In the genomic region with DNA sequence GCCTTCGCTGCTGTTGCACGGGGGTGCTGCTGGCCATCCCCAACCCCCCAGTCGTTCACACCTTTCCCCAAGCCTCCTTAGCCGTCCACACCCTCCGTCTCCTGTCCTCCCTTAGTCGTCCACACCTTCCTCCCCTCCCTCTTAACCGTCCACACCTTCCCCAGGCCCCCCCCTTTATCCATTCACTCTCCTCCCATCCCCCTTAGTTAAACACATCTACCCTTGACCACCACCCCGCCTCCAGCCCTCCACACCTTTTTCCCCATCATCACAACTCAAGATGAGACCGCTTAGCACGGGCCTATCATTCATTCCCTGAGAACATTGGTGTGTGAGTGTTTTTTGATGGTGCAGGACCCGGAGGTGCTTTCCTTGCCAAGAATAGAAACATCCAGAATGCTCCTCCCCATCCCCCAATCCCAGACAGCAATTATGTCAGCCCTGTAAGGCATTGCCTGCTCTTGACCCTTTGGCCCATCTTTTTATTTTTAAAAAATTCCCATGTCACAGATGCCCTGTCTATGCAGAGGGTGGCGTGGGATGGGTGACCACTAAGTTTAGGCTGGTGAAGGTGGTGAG, we compare ENCODE assay signal across 8 cellular contexts. TPM values are rescaled to one million over a fixed set of nuclear protein-coding genes. Genes with fewer than 3 reads are reported as not detected.
A peak's percentile ranks its signal among the peaks of the same experiment; 100 is the strongest.
DNase-seq lines count a peak whose midpoint lies in the region; ATAC-seq and TF ChIP-seq lines count a peak whose summit lies in the region.

No MANE protein-coding gene starts in this region.

- peak overlapping the region; percentile 82 for H2AFZ ChIP-seq in neuronal stem cell (ENCODE audit: low read length)

- H3K27ac ChIP-seq in esophagus squamous epithelium (peak overlapping the region; percentile 94 to 98 (median 96)), neuronal stem cell (replicated peaks; ENCODE audit: low read length) (no peak overlapping the region)

- H3K18ac ChIP-seq in neuronal stem cell (ENCODE audit: low read length): peak overlapping the region; percentile 96

- 16 to 17% methylated on average over 12 of the region's 12 CpGs for WGBS in esophagus squamous epithelium, 2 donors
- WGBS in neuronal stem cell (ENCODE audit: extremely low coverage in 2 of 2, insufficient read length in 2 of 2, insufficient replicate concordance in 1 of 2), 2 donors: no CpG with 5 or more reads among the region's 12 CpGs

- H3K27me3 ChIP-seq in esophagus squamous epithelium: no peaks in the 10 kb centered on the region
- no peaks in the 10 kb centered on the region for H3K27me3 ChIP-seq in neuronal stem cell (ENCODE audit: control insufficient read depth in 3 of 3, insufficient read depth in 3 of 3, low read depth in 1 of 3, low read length in 3 of 3)

- H3K9me3 ChIP-seq in esophagus squamous epithelium: no peaks in the 10 kb centered on the region
- no peaks in the 10 kb centered on the region for H3K9me3 ChIP-seq in neuronal stem cell (replicated peaks in 1 of 2; ENCODE audit: control insufficient read depth in 2 of 2, insufficient read depth in 1 of 2, low read depth in 1 of 2, low read length in 2 of 2)

- in situ Hi-C loops in SK-MEL-5 (cut with HindIII; ENCODE audit: low pct_unique_long_range_greater_than_20kb, low sequenced_read_pairs): no loop called here

- H2AK5ac ChIP-seq in neuronal stem cell (ENCODE audit: low read depth, low read length): peak overlapping the region; percentile 91

- no peaks in the 10 kb centered on the region for H3K36me3 ChIP-seq in esophagus squamous epithelium
- H3K36me3 ChIP-seq in neuronal stem cell (replicated peaks in 1 of 2; ENCODE audit: control insufficient read depth in 2 of 2, insufficient read depth in 2 of 2, low read length in 2 of 2): peaks cover 0 to 6% of the 10 kb centered on the region in 2 donors

- no peak overlapping the region for H2BK120ac ChIP-seq in neuronal stem cell (ENCODE audit: low read depth, low read length)

- H3K4me1 ChIP-seq in esophagus squamous epithelium (peaks cover 27 to 60% (median 27%) of the 10 kb centered on the region in 3 donors), neuronal stem cell (ENCODE audit: control insufficient read depth in 2 of 2, insufficient read depth in 1 of 2, low read depth in 1 of 2, low read length in 2 of 2) (peaks cover 3 to 19% of the 10 kb centered on the region in 2 donors)

- intact Hi-C loops in esophagus squamous epithelium (cut with DNase I): no loop called here

- TF ChIP-seq CTCF in esophagus squamous epithelium (IDR thresholded peaks at IDR 0.05): no peak

- DNase-seq in DMS 273 (lab: John Stamatoyannopoulos, UW; ENCODE audit: unreplicated experiment) (peak; percentile 49), DMS 273 treated with DMSO at 0.1 percent for 48 hours (lab: John Stamatoyannopoulos, UW) (no peak), SK-MEL-5 (ENCODE audit: low read depth, low spot score) (peak; percentile 1), esophagus squamous epithelium (lab: John Stamatoyannopoulos, UW) (no peak), neuronal stem cell (ENCODE audit: low spot score) (no peak), HCEC 1CT (no peak), OCI-M1 (lab: John Stamatoyannopoulos, UW) (no peak)

- H2BK5ac ChIP-seq in neuronal stem cell (ENCODE audit: low read length): peak overlapping the region; percentile 34

- peak overlapping the region; percentile 97 for H3K9ac ChIP-seq in neuronal stem cell (ENCODE audit: low read depth, low read length, poor library complexity)

- H3K4ac ChIP-seq in neuronal stem cell (ENCODE audit: low read length): peak overlapping the region; percentile 44

- no peak overlapping the region for H3K23ac ChIP-seq in neuronal stem cell (ENCODE audit: low read depth, low read length, poor library complexity)

- no peak overlapping the region for H4K91ac ChIP-seq in neuronal stem cell (ENCODE audit: low read depth, low read length, poor library complexity)

- peak overlapping the region; percentile 82 for H3K4me2 ChIP-seq in neuronal stem cell (ENCODE audit: insufficient read depth, low read length, poor library complexity, severe bottlenecking)

- no peak overlapping the region for H4K8ac ChIP-seq in neuronal stem cell (ENCODE audit: low read depth, low read length)

- H3K4me3 ChIP-seq in esophagus squamous epithelium: peak overlapping the region; percentile 72 to 82 (median 76)
- H3K4me3 ChIP-seq in neuronal stem cell (ENCODE audit: low read length in 2 of 2): peak overlapping the region; percentile 87 to 94

- TF ChIP-seq POLR2A in esophagus squamous epithelium (IDR thresholded peaks at IDR 0.05): no peak

- H2BK12ac ChIP-seq in neuronal stem cell (ENCODE audit: low read length): no peak overlapping the region

- peak overlapping the region; percentile 100 for H3K14ac ChIP-seq in neuronal stem cell (ENCODE audit: low read length)

- peak overlapping the region; percentile 43 for H2BK15ac ChIP-seq in neuronal stem cell (ENCODE audit: low read length)

- ATAC-seq in GM21360 (IDR thresholded peaks at IDR 0.05; ENCODE audit: unreplicated experiment): no peak

- peaks cover 8% of the 10 kb centered on the region for H3K79me1 ChIP-seq in neuronal stem cell (ENCODE audit: low read depth, low read length)

RNA-seq across cellular contexts. Expression of gene TENT4B, which starts 1.4 kb away (rescaled TPM):
- total RNA-seq in SK-MEL-5 (2014; rRNA removed; shearing (Covaris generic)): 6.0 and 7.2 TPM in 2 replicates
- polyA plus RNA-seq in SK-MEL-5 (2015; cell fraction: cytosol; rRNA removed): 6.3 and 10.3 TPM in 2 replicates
- 10.7 and 12.6 TPM in 2 replicates for polyA plus RNA-seq in SK-MEL-5 (2015; cell fraction: nucleus; rRNA removed)
- total RNA-seq in esophagus squamous epithelium: 10 to 100 TPM in 1 of 4 donors, 1 to 10 TPM in 3; 6.3 to 11.4 (median 8.4) TPM
- polyA plus RNA-seq in neuronal stem cell (2013, experiment 1 of 2): 9.5 TPM
- polyA plus RNA-seq in neuronal stem cell (2013, experiment 2 of 2): 10.2 TPM

Comparison
In these comparisons a context has a peak if more than half of its experiments do, and no peak if none do; other contexts are left out.
1. DNase-seq: peak in DMS 273 (single experiment) and SK-MEL-5 (single experiment); none in DMS 273 treated with DMSO at 0.1 percent for 48 hours (single experiment), esophagus squamous epithelium (single experiment), neuronal stem cell (single experiment), HCEC 1CT (single experiment) and OCI-M1 (single experiment).